In the genomic region with DNA sequence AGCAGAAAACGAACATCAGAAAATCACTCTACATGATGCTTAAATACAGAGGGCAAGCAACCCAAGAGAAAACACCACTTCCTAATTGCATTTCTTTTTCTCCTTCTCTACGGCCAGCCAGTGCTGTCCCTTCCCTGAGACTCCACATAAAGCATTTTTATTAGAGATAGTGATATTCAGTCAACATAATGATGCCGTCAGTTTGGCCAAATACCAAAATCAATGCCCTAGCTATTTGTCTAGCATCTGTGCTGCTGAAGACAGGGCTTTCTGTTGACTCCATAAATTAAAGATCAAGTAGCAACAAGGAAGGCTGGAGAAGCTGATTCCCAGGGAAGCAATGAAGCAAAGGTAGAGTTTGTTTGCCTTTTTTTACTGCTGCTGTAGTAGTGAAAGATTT, we compare ENCODE assay signal across 25 cellular contexts.
"Had no signal": no experiment of that assay in that cellular context is flagged by ENCODE, and none has a peak within 500 bp of the region (broad histone marks: within the 10 kb centered on the region; RNA-seq: fewer than 3 reads in every experiment).

No MANE protein-coding gene starts in this region.

- ATAC-seq: activated CD4-positive, alpha-beta T cell treated with anti-CD3 and anti-CD28 coated beads for 36 hours; activated CD8-positive, alpha-beta memory T cell treated with anti-CD3 and anti-CD28 coated beads, Interleukin-2, amount 10 ng/mL, durations not matched to agents 7 days and 5 days; activated CD8-positive, alpha-beta T cell treated with anti-CD3 and anti-CD28 coated beads, Interleukin-2, amount 10 ng/mL, durations not matched to agents 7 days and 5 days; activated T-cell treated with anti-CD3 and anti-CD28 coated beads, Interleukin-2, amount 50 U/mL, for 72 hours; gastroesophageal sphincter; heart right ventricle; T-helper 17 cell had no signal

- H2AFZ ChIP-seq: hepatocyte had no signal

- DNase-seq: activated CD4-positive, alpha-beta memory T cell treated with anti-CD3 and anti-CD28 coated beads for 36 hours; activated CD4-positive, alpha-beta T cell treated with anti-CD3 and anti-CD28 coated beads for 36 hours; activated CD4-positive, alpha-beta T cell treated with anti-CD3 and anti-CD28 coated beads, Interleukin-2, amount 10 ng/mL, durations not matched to agents 24 days and 14 days; activated CD4-positive, CD25-positive, alpha-beta regulatory T cell; activated CD4-positive, CD25-positive, alpha-beta regulatory T cell treated with anti-CD3 and anti-CD28 coated beads, Interleukin-2, amount 50 U/mL, for 72 hours; activated CD8-positive, alpha-beta memory T cell treated with anti-CD3 and anti-CD28 coated beads, Interleukin-2, amount 10 ng/mL, durations not matched to agents 7 days and 5 days; activated CD8-positive, alpha-beta memory T cell treated with anti-CD3 and anti-CD28 coated beads, Interleukin-2, amount 50 U/mL, for 4 hours; activated CD8-positive, alpha-beta T cell treated with anti-CD3 and anti-CD28 coated beads, Interleukin-2, amount 10 ng/mL, durations not matched to agents 7 days and 5 days; activated gamma-delta T cell treated with Interleukin-2 at 50 U/mL for 16 hours; activated naive CD4-positive, alpha-beta T cell treated with anti-CD3 and anti-CD28 coated beads, Interleukin-2, amount 50 U/mL, for 16 hours; activated naive CD4-positive, alpha-beta T cell treated with Interleukin-2 at 50 U/mL for 16 hours; activated T-cell treated with anti-CD3 and anti-CD28 coated beads, Interleukin-2, amount 50 U/mL, for 1 hour; activated T-cell treated with anti-CD3 and anti-CD28 coated beads, Interleukin-2, amount 50 U/mL, for 72 hours; amniotic stem cell; anterior cingulate cortex; brain microvascular endothelial cell; effector CD8-positive, alpha-beta T cell; esophagus squamous epithelium; foreskin melanocyte; heart right ventricle; T-helper 17 cell; T1000 had no signal

- H3K27me3 ChIP-seq: brain microvascular endothelial cell, esophagus squamous epithelium, gastroesophageal sphincter, heart right ventricle, hepatocyte had no signal

- H3K4me2 ChIP-seq: hepatocyte had no signal

- H3K79me2 ChIP-seq: hepatocyte had no signal

- H3K36me3 ChIP-seq: brain microvascular endothelial cell, esophagus squamous epithelium, gastroesophageal sphincter, heart right ventricle had no signal

- H3K4me1 ChIP-seq: esophagus squamous epithelium, gastroesophageal sphincter, heart right ventricle had no signal

- H3K27ac ChIP-seq: brain microvascular endothelial cell, epithelial cell of prostate, esophagus squamous epithelium, gastroesophageal sphincter, heart right ventricle, hepatocyte had no signal

- H3K9me3 ChIP-seq: esophagus squamous epithelium, gastroesophageal sphincter, heart right ventricle had no signal

- H3K4me3 ChIP-seq: esophagus squamous epithelium, gastroesophageal sphincter, heart right ventricle, hepatocyte had no signal
